ENCODE assay signal across 15 cellular contexts in the genomic region with DNA sequence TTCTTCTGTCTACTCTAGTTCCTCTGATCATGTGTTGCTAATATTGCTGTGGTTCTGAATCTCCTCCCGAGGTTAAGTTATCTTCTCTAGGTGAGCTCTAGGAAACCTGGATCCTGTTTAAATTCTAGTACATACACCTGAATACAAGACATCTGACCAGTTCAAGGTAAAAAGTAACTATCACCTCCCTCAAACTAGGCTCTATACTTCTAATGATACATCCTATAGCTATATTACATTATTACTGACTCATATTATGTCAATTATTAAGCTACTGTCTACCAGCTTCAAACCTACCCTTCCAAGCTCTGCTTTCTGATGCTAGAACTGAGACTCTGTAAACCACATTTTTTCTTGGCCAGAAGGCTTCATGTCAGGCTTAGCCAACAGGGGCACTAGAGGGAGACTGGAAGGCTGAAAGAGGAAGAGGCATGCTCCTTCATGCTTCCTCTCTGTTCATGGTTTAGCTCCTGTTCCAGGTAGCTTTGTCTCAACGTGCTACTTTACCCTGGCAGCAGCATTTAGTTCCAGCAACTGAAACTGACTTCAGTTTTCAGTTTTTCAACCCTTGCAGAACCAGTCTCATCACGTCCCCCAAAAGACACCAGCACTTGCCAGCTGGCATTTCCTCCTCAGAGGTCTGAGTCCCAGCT.
A peak's percentile ranks its signal among the peaks of the same experiment; 100 is the strongest.
DNase-seq lines count a peak whose midpoint lies in the region; FAIRE-seq and TF ChIP-seq lines count a peak whose summit lies in the region.
"Had no signal": no experiment of that assay in that cellular context is flagged by ENCODE, and none has a peak within 500 bp of the region (broad histone marks: within the 10 kb centered on the region; RNA-seq: fewer than 3 reads in every experiment).

No MANE protein-coding gene starts in this region.

- CTCF ChIA-PET in mammary epithelial cell (lab: Charles Lee; ENCODE audit: low non-redundant PET), result interaction anchor here (0.5 kb wide), 1 partner anchor 497 kb away, joined by 3 read pairs; no protein-coding TSS in a partner anchor

- peak overlapping the region; percentile 71 for H2AFZ ChIP-seq in mammary epithelial cell (ENCODE audit: low read depth, low read length)

- no peaks in the 10 kb centered on the region for H3K79me2 ChIP-seq in mammary epithelial cell (ENCODE audit: insufficient read depth, low read length)

- TF ChIP-seq CTCF in mammary epithelial cell (conservative IDR thresholded peaks at IDR 0.05 in 1 of 2, IDR thresholded peaks at IDR 0.05 in 1 of 2; ENCODE audit: extremely low read depth in 1 of 2, insufficient read depth in 1 of 2, low read depth in 1 of 2, low read length in 2 of 2), result peak in 1 of 2 donors; percentile 42

- in situ Hi-C loops in mammary epithelial cell (cut with MboI; ENCODE audit: low sequenced_read_pairs in 2 of 2), result no loop called here

- H3K27ac ChIP-seq in mammary epithelial cell (ENCODE audit: insufficient read depth, low read depth, low read length), result no peak overlapping the region
- H3K27ac ChIP-seq: Peyer's patch, tibial nerve had no signal

- H3K4me3 ChIP-seq in mammary epithelial cell (replicated peaks in 1 of 3; ENCODE audit: insufficient read depth in 1 of 3, low read depth in 2 of 3, low read length in 3 of 3), result no peak overlapping the region
- H3K4me3 ChIP-seq: Peyer's patch, tibial nerve had no signal

- peaks cover 5% of the 10 kb centered on the region for H3K27me3 ChIP-seq in mammary epithelial cell (ENCODE audit: insufficient read depth, low read length)
- H3K27me3 ChIP-seq: Peyer's patch, tibial nerve had no signal

- BruUV-seq in mammary epithelial cell (replicated peaks; lab: Mats Ljungman, UMichigan), result no TSS peak

- FAIRE-seq in GM12891 (lab: Jason Lieb, UNC), result no peak

- dilution Hi-C loops in mammary epithelial cell (cut with HindIII; ENCODE audit: low sequenced_read_pairs), result no loop called here

- no peak overlapping the region for H3K9ac ChIP-seq in mammary epithelial cell (ENCODE audit: insufficient read depth, low read length)

- H3K4me1 ChIP-seq in mammary epithelial cell (ENCODE audit: insufficient read depth, low read length), result no peaks in the 10 kb centered on the region
- H3K4me1 ChIP-seq: Peyer's patch, tibial nerve had no signal

- H3K4me2 ChIP-seq in mammary epithelial cell (ENCODE audit: insufficient read depth, low read depth, low read length), result peak overlapping the region; percentile 30

- no peaks in the 10 kb centered on the region for H3K36me3 ChIP-seq in mammary epithelial cell (ENCODE audit: insufficient read depth, low read length)
- H3K36me3 ChIP-seq: Peyer's patch, tibial nerve had no signal

- intact Hi-C loops in mammary epithelial cell (cut with micrococcal nuclease), result no loop called here

- no peak for TF ChIP-seq POLR2A in GM12891 (IDR thresholded peaks at IDR 0.05; ENCODE audit: low read depth, low read length)

- no peaks in the 10 kb centered on the region for H3K9me3 ChIP-seq in mammary epithelial cell (replicated peaks; ENCODE audit: insufficient read depth, low read length)
- H3K9me3 ChIP-seq: Peyer's patch had no signal

- H4K20me1 ChIP-seq in mammary epithelial cell (ENCODE audit: insufficient read depth, low read length), result no peaks in the 10 kb centered on the region

- DNase-seq in AML-193 (lab: John Stamatoyannopoulos, UW) (peak; percentile 62 to 65), GM12891 (ENCODE audit: insufficient read length, low spot score) (peak; percentile 15), NAMALWA (ENCODE audit: low spot score) (peak; percentile 35), mammary epithelial cell (peak; percentile 23), NCI-H2081 (lab: John Stamatoyannopoulos, UW) (no peak), C1 segment of cervical spinal cord (lab: John Stamatoyannopoulos, UW) (no peak), NCI-H446 treated with DMSO at 0.1 percent for 48 hours (lab: John Stamatoyannopoulos, UW) (no peak)
- DNase-seq in activated T-cell treated with anti-CD3 and anti-CD28 coated beads, Interleukin-2, amount 50 U/mL, for 1 hour, result no peak
- DNase-seq: activated CD4-positive, alpha-beta memory T cell treated with anti-CD3 and anti-CD28 coated beads for 36 hours; GOT3; NCI-H1048; NCI-H345; Peyer's patch; T-helper 9 cell had no signal

- WGBS in mammary epithelial cell (ENCODE audit: low coverage, missing lambda C conversion rate), result 21% methylated on average over 3 of the region's 3 CpGs

TF ChIP-seq in GM12891, 5 proteins besides CTCF, POLR2A, EP300 and RAD21:
- TF ChIP-seq PAX5 (IDR thresholded peaks at IDR 0.05; ENCODE audit: insufficient read depth, low read length, severe bottlenecking) (no peak), SPI1 (IDR thresholded peaks at IDR 0.05; ENCODE audit: low read depth, low read length) (peak; percentile 34; the same call in 1 of the 2 replicates)

Comparison
In these comparisons a context has a peak if more than half of its experiments do, and no peak if none do; other contexts are left out.
1. DNase-seq: peak in AML-193 (2 of 2), GM12891 (single experiment), NAMALWA (single experiment) and mammary epithelial cell (single experiment); none in activated T-cell treated with anti-CD3 and anti-CD28 coated beads, Interleukin-2, amount 50 U/mL, for 1 hour (single experiment), NCI-H2081 (0 of 2), C1 segment of cervical spinal cord (0 of 14) and NCI-H446 treated with DMSO at 0.1 percent for 48 hours (single experiment).